In genomic region chr10:634256-634655, GRCh38 we compare ENCODE assay signal across 2 cellular contexts.
TF ChIP-seq lines count a peak whose summit lies in the region.

No MANE protein-coding gene starts in this region.

TF ChIP-seq in SK-N-SH treated with all-trans-retinoic acid at 6 μM for 48 hours, 23 proteins besides CTCF, POLR2A, EP300 and RAD21 (continued from another document):
- TF ChIP-seq CSRNP3 (CRISPR knock-in tag; IDR thresholded peaks at IDR 0.05) (no peak), TSHZ2 (CRISPR knock-in tag; IDR thresholded peaks at IDR 0.05) (no peak)

TF ChIP-seq in SK-N-SH, 30 proteins besides CTCF, POLR2A, EP300 and RAD21 (continued from another document):
- TF ChIP-seq REST (IDR thresholded peaks at IDR 0.05; ENCODE audit: low read depth, low read length) (no peak), SIN3A (IDR thresholded peaks at IDR 0.05; ENCODE audit: borderline replicate concordance, low read depth, low read length) (no peak), GABPA (IDR thresholded peaks at IDR 0.05; ENCODE audit: low read depth) (no peak), MEF2A (IDR thresholded peaks at IDR 0.05; ENCODE audit: borderline replicate concordance, low read depth) (no peak), NFIC (IDR thresholded peaks at IDR 0.05; ENCODE audit: borderline replicate concordance) (no peak)
TF ChIP-seq in SK-N-SH: peak in this region for 0.
